ENCODE assay signal across 8 cellular contexts in genomic region chr1:27388337-27389005, GRCh38. TPM values are rescaled to one million over a fixed set of nuclear protein-coding genes. Genes with fewer than 3 reads are reported as not detected.
DNase-seq lines count a peak whose midpoint lies in the region; ATAC-seq and TF ChIP-seq lines count a peak whose summit lies in the region.

No MANE protein-coding gene starts in this region.

- intact Hi-C loops in dorsolateral prefrontal cortex (cut with DNase I), result no loop called here

- peaks cover 13% of the 10 kb centered on the region for H3K27me3 Mint-ChIP-seq in activated CD4-positive, alpha-beta T cell treated with anti-CD3 and anti-CD28 coated beads, Interleukin-2, amount 10 ng/mL, durations not matched to agents 7 days and 5 days
- H3K27me3 Mint-ChIP-seq in naive B cell, result peaks cover 0 to 16% (median 6%) of the 10 kb centered on the region in 3 donors

- peak; percentile 31 for DNase-seq in NCI-H2029 (lab: John Stamatoyannopoulos, UW)
- no peak for DNase-seq in NCI-H2029 treated with DMSO at 0.1 percent for 48 hours (lab: John Stamatoyannopoulos, UW)
- peak; percentile 60 for DNase-seq in NCI-H2171 (lab: John Stamatoyannopoulos, UW)
- peak; percentile 82 for DNase-seq in activated CD4-positive, alpha-beta T cell treated with anti-CD3 and anti-CD28 coated beads, Interleukin-2, amount 10 ng/mL, durations not matched to agents 7 days and 5 days
- peak in 8 of 10 donors; percentile 49 to 84 (median 62) for DNase-seq in dorsolateral prefrontal cortex
- peak; percentile 69 for DNase-seq in naive B cell
- DNase-seq in stimulated activated naive CD8-positive, alpha-beta T cell treated with anti-CD3 and anti-CD28 coated beads, Interleukin-15, Interleukin-2, amounts not matched to agents 100 U/mL and 50 U/mL, for 24 hours, result peak; percentile 84
- no peak for DNase-seq in MV-4-11 (lab: John Stamatoyannopoulos, UW)

- H3K9me3 Mint-ChIP-seq in activated CD4-positive, alpha-beta T cell treated with anti-CD3 and anti-CD28 coated beads, Interleukin-2, amount 10 ng/mL, durations not matched to agents 7 days and 5 days, result no peaks in the 10 kb centered on the region
- no peaks in the 10 kb centered on the region for H3K9me3 Mint-ChIP-seq in naive B cell

- H3K27me3 ChIP-seq in dorsolateral prefrontal cortex, result peaks cover 0 to 4% (median 0%) of the 10 kb centered on the region in 45 donors

- no peak overlapping the region for H3K27ac ChIP-seq in dorsolateral prefrontal cortex

- peaks cover 15% of the 10 kb centered on the region for H3K4me1 Mint-ChIP-seq in activated CD4-positive, alpha-beta T cell treated with anti-CD3 and anti-CD28 coated beads, Interleukin-2, amount 10 ng/mL, durations not matched to agents 7 days and 5 days
- peaks cover 18 to 32% (median 19%) of the 10 kb centered on the region in 3 donors for H3K4me1 Mint-ChIP-seq in naive B cell

- H3K27ac Mint-ChIP-seq in activated CD4-positive, alpha-beta T cell treated with anti-CD3 and anti-CD28 coated beads, Interleukin-2, amount 10 ng/mL, durations not matched to agents 7 days and 5 days, result no peak overlapping the region
- peak overlapping the region in 1 of 6 donors; percentile 78 for H3K27ac Mint-ChIP-seq in naive B cell

- POLR2A ChIA-PET in activated CD4-positive, alpha-beta T cell treated with anti-CD3 and anti-CD28 coated beads, Interleukin-2, amount 10 ng/mL, durations not matched to agents 7 days and 5 days (lab: Charles Lee), result interaction anchor here (0.7 kb wide), 1 partner anchor 14 kb away, joined by 9 read pairs; the partner anchor contains the start of gene FCN3

- H3K4me3 ChIP-seq in dorsolateral prefrontal cortex, result no peak overlapping the region

- TF ChIP-seq CTCF in dorsolateral prefrontal cortex (IDR thresholded peaks at IDR 0.05 in 54 of 56, conservative IDR thresholded peaks at IDR 0.05 in 2 of 56; ENCODE audit: low read depth in 1 of 56, partially characterized antibody in 56 of 56), result peak; percentile 56 to 85 (median 74)

- no peak overlapping the region for H3K4me3 Mint-ChIP-seq in activated CD4-positive, alpha-beta T cell treated with anti-CD3 and anti-CD28 coated beads, Interleukin-2, amount 10 ng/mL, durations not matched to agents 7 days and 5 days
- H3K4me3 Mint-ChIP-seq in naive B cell, result peak overlapping the region in 1 of 8 donors; percentile 51

- ATAC-seq in naive B cell (ENCODE audit: low read depth in 2 of 2), result no peak
- no peak for ATAC-seq in stimulated activated naive CD8-positive, alpha-beta T cell treated with anti-CD3 and anti-CD28 coated beads, Interleukin-15, Interleukin-2, amounts not matched to agents 100 U/mL and 50 U/mL, for 24 hours

- no peaks in the 10 kb centered on the region for H3K36me3 Mint-ChIP-seq in activated CD4-positive, alpha-beta T cell treated with anti-CD3 and anti-CD28 coated beads, Interleukin-2, amount 10 ng/mL, durations not matched to agents 7 days and 5 days (ENCODE audit: low read depth)
- H3K36me3 Mint-ChIP-seq in naive B cell, result no peaks in the 10 kb centered on the region

- CTCF ChIA-PET in activated CD4-positive, alpha-beta T cell treated with anti-CD3 and anti-CD28 coated beads, Interleukin-2, amount 10 ng/mL, durations not matched to agents 7 days and 5 days (lab: Charles Lee), result interaction anchor here (0.7 to 3.8 kb wide), 9 partner anchors 11 to 92 kb away, joined by 3 to 33 read pairs (median 5); partner anchors contain the start of gene SYTL1

RNA-seq across cellular contexts. Expression of gene GPR3, which starts 4.0 kb away (rescaled TPM):
- total RNA-seq in activated CD4-positive, alpha-beta T cell treated with anti-CD3 and anti-CD28 coated beads, Interleukin-2, amount 10 ng/mL, durations not matched to agents 7 days and 5 days, result under 1 TPM in 1 of 2 experiments, not detected in 1; 0.21 TPM
- 10 to 100 TPM in 1 of 120 experiments, 1 to 10 TPM in 106, under 1 TPM in 13; 0.29 to 10.1 (median 2.2) TPM for total RNA-seq in dorsolateral prefrontal cortex
- polyA plus RNA-seq in naive B cell (ENCODE audit: low read depth in 6 of 6), result under 1 TPM in 4 of 6 donors, not detected in 2; 0.12 to 0.64 (median 0.35) TPM

RNA-seq across cellular contexts. Expression of gene CD164L2, which starts 5.3 kb away (rescaled TPM):
- total RNA-seq in activated CD4-positive, alpha-beta T cell treated with anti-CD3 and anti-CD28 coated beads, Interleukin-2, amount 10 ng/mL, durations not matched to agents 7 days and 5 days, result not detected
- total RNA-seq in dorsolateral prefrontal cortex, result 1 to 10 TPM in 5 of 120 experiments, under 1 TPM in 30, not detected in 85; 0.24 to 1.6 (median 0.59) TPM
- not detected for polyA plus RNA-seq in naive B cell (ENCODE audit: low read depth in 6 of 6)

RNA-seq across cellular contexts. Expression of gene FCN3, which starts 13.8 kb away (rescaled TPM):
- not detected for total RNA-seq in activated CD4-positive, alpha-beta T cell treated with anti-CD3 and anti-CD28 coated beads, Interleukin-2, amount 10 ng/mL, durations not matched to agents 7 days and 5 days
- total RNA-seq in dorsolateral prefrontal cortex, result 1 to 10 TPM in 17 of 120 experiments, under 1 TPM in 38, not detected in 65; 0.38 to 2.3 (median 0.74) TPM
- not detected for polyA plus RNA-seq in naive B cell (ENCODE audit: low read depth in 6 of 6)

RNA-seq across cellular contexts. Expression of gene MAP3K6, which starts 21.7 kb away (rescaled TPM):
- total RNA-seq in activated CD4-positive, alpha-beta T cell treated with anti-CD3 and anti-CD28 coated beads, Interleukin-2, amount 10 ng/mL, durations not matched to agents 7 days and 5 days, result 1 to 10 TPM; 6.4 to 7.6 TPM
- total RNA-seq in dorsolateral prefrontal cortex, result 10 to 100 TPM in 116 of 120 experiments, 1 to 10 TPM in 4; 8.7 to 37.4 (median 18.7) TPM
- 1 to 10 TPM in 4 of 6 donors, under 1 TPM in 1, not detected in 1; 0.80 to 2.7 (median 2.0) TPM for polyA plus RNA-seq in naive B cell (ENCODE audit: low read depth in 6 of 6)

RNA-seq across cellular contexts. Expression of gene SYTL1, which starts 46.6 kb away (rescaled TPM):
- 100 to 1,000 TPM in 1 of 2 experiments, 10 to 100 TPM in 1; 83.5 to 106 TPM for total RNA-seq in activated CD4-positive, alpha-beta T cell treated with anti-CD3 and anti-CD28 coated beads, Interleukin-2, amount 10 ng/mL, durations not matched to agents 7 days and 5 days
- 1 to 10 TPM in 98 of 120 experiments, under 1 TPM in 22; 0.37 to 5.3 (median 2.2) TPM for total RNA-seq in dorsolateral prefrontal cortex
- polyA plus RNA-seq in naive B cell (ENCODE audit: low read depth in 6 of 6), result 100 to 1,000 TPM in 1 of 6 donors, 10 to 100 TPM in 5; 63.3 to 110 (median 79.9) TPM

Comparison
In these comparisons a context has a peak if more than half of its experiments do, and no peak if none do; other contexts are left out.
1. DNase-seq: peak in NCI-H2029 (single experiment), NCI-H2171 (single experiment), activated CD4-positive, alpha-beta T cell treated with anti-CD3 and anti-CD28 coated beads, Interleukin-2, amount 10 ng/mL, durations not matched to agents 7 days and 5 days (single experiment), dorsolateral prefrontal cortex (8 of 10), naive B cell (single experiment) and stimulated activated naive CD8-positive, alpha-beta T cell treated with anti-CD3 and anti-CD28 coated beads, Interleukin-15, Interleukin-2, amounts not matched to agents 100 U/mL and 50 U/mL, for 24 hours (single experiment); none in NCI-H2029 treated with DMSO at 0.1 percent for 48 hours (single experiment) and MV-4-11 (single experiment).